ENCODE assay signal across 8 cellular contexts in the genomic region with DNA sequence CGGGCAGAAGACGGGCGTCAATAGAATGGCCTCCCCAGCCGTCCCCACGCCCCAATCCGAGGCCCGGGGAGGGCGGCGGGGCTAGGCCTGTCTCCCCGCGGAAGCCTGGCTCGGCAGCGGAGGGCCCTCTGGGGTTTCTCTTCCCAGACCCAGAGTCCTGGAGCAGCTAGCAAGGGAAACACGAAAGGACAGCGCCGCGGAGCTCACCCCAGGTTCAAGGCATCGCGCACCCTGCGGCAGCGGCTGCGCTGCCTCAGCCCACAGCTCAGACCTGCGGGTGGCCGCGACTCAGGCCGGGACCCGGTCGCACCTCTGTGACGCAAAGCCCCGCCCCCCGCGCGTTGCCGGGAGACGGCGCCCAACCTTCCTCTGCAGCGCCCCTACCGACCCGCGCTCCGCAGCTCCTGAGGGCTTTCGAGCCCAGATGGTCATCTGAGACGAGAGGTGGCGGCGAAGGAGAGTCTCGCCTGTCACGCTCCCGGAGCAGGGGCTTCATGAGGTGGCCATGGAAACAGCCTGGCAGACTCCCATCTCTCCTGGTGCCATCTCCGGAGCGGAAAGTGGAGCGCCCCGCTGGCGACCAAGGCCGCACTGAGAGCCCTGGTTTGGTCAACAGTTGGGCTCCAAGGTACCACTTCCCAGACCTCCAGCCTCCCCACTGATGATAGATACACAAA. TPM values are rescaled to one million over a fixed set of nuclear protein-coding genes. Genes with fewer than 3 reads are reported as not detected.
DNase-seq lines count a peak whose midpoint lies in the region; ATAC-seq, FAIRE-seq and TF ChIP-seq lines count a peak whose summit lies in the region.

A gene with protein sequence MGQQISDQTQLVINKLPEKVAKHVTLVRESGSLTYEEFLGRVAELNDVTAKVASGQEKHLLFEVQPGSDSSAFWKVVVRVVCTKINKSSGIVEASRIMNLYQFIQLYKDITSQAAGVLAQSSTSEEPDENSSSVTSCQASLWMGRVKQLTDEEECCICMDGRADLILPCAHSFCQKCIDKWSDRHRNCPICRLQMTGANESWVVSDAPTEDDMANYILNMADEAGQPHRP (minus strand): TSS at position 273 of the 677 bp plus-strand sequence. CDS start 7,029 bp downstream, outside the sequence.

- H3K27ac ChIP-seq in BLaER1 (peak within 1 kb of the TSS; percentile 78), left lung (peak within 1 kb of the TSS; percentile 85 to 98)

- H3K9ac ChIP-seq in BLaER1 = peak within 1 kb of the TSS; percentile 90

- H4K20me1 ChIP-seq in BLaER1 = peaks cover 12% of the 10 kb centered on the region; the same call in 1 of the 2 replicates

- H3K36me3 ChIP-seq in BLaER1 (no peaks in the 10 kb centered on the region), left lung (no peaks in the 10 kb centered on the region)

- intact Hi-C loops in left lung (cut with DNase I) = no loop called here

- H3K4me1 ChIP-seq in BLaER1 (peaks cover 18% of the 10 kb centered on the region), left lung (peaks cover 0 to 40% of the 10 kb centered on the region in 2 donors)

- no peaks in the 10 kb centered on the region for H3K27me3 ChIP-seq in BLaER1
- H3K27me3 ChIP-seq in left lung = no peaks in the 10 kb centered on the region

- ATAC-seq in HG03457 (IDR thresholded peaks at IDR 0.05; ENCODE audit: unreplicated experiment) (peak; percentile 97), left lung (peak; percentile 99)

- peak within 1 kb of the TSS; percentile 95 for H3K4me2 ChIP-seq in BLaER1

- H3K4me3 ChIP-seq in BLaER1 = peak within 1 kb of the TSS; percentile 93
- peak within 1 kb of the TSS; percentile 75 to 90 for H3K4me3 ChIP-seq in left lung

- DNase-seq in GM19239 (ENCODE audit: insufficient read length, low spot score) (peak; percentile 93), NCI-H524 (lab: John Stamatoyannopoulos, UW) (peak; percentile 94 to 95), dedifferentiated amniotic fluid mesenchymal stem cell (ENCODE audit: extremely low spot score) (peak; percentile 92), left lung (peak; percentile 96 to 99)
- DNase-seq in activated CD4-positive, alpha-beta T cell treated with anti-CD3 and anti-CD28 coated beads, Interleukin-2, amount 50 U/mL, for 1 hour = peak; percentile 96
- DNase-seq in stimulated activated CD4-positive, alpha-beta T cell treated with anti-CD3 and anti-CD28 coated beads, Interleukin-4, amount 100 ng/mL, for 1 hour = peak; percentile 98

- peak; percentile 68 to 87 for TF ChIP-seq CTCF in left lung (IDR thresholded peaks at IDR 0.05)

- H3K9me3 ChIP-seq in BLaER1 = peaks cover 25% of the 10 kb centered on the region
- no peaks in the 10 kb centered on the region for H3K9me3 ChIP-seq in left lung

- FAIRE-seq in GM19239 (lab: Jason Lieb, UNC) = peak; percentile 97

RNA-seq across cellular contexts. Expression of the gene that starts here (rescaled TPM):
- total RNA-seq in left lung = 10 to 100 TPM; 46.7 to 74.7 TPM

Comparison
In these comparisons a context has a peak if more than half of its experiments do, and no peak if none do; other contexts are left out.
1. Peak in every context shown above with its lines: DNase-seq, ATAC-seq, H3K4me3 ChIP-seq and H3K27ac ChIP-seq.